Comparison of ENCODE assay signal across 16 cellular contexts in the genomic region with DNA sequence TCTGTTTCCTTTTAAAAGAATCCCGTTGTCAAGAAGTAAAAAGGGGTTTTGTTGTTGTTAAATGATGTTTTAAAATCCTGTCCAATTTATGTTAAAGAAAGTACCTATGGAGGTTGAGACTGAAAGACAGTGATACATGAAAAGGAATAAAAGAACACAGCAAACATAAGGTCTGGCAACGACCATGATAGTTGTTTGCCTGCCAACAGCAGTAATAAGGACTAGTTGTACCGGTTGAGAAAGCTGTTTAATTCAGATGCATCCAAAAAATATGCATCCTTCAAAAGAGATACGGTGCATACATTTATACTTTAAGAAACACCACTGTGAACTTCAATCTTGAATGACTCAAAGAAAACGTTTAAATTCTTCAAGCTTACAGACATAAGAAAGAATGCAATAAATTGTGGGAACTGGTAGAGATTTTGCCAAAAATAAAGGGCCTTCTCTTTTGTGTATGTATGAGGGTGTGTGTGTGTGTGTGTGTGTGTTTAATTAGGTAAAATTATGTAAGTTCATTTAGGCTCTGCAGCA.
A peak's percentile ranks its signal among the peaks of the same experiment; 100 is the strongest.
DNase-seq lines count a peak whose midpoint lies in the region; ATAC-seq and TF ChIP-seq lines count a peak whose summit lies in the region.
"Had no signal": no experiment of that assay in that cellular context is flagged by ENCODE, and none has a peak within 500 bp of the region (broad histone marks: within the 10 kb centered on the region; RNA-seq: fewer than 3 reads in every experiment).

No MANE protein-coding gene starts in this region.

- H3K79me2 ChIP-seq in PC-3 (ENCODE audit: low read length), result no peaks in the 10 kb centered on the region

- 0 out of 2 replicates have a peak overlapping the region, but pooled peaks have one; percentile 14 for H3K27ac ChIP-seq in PC-3 (ENCODE audit: low read length)
- H3K27ac ChIP-seq: SJSA1 had no signal

- intact Hi-C loops in PC-3 (cut with micrococcal nuclease), result loop anchor here (10.0 kb wide), 1 partner anchor 305 kb away; no protein-coding TSS in a partner anchor

- no TSS peak for BruUV-seq in PC-3 (replicated peaks; lab: Mats Ljungman, UMichigan)

- no peak overlapping the region for H3K9ac ChIP-seq in PC-3 (ENCODE audit: low read length)

- no peak overlapping the region; the same call in 1 of the 2 replicates for H2AFZ ChIP-seq in PC-3 (ENCODE audit: low read length)

- H4K20me1 ChIP-seq in PC-3 (ENCODE audit: low read length), result no peaks in the 10 kb centered on the region

- POLR2A ChIA-PET in PC-3 (lab: Charles Lee; ENCODE audit: unreplicated experiment), result interaction anchor here (0.6 kb wide), 2 partner anchors 12 to 1812 kb away, joined by 3 to 4 read pairs; no protein-coding TSS in a partner anchor

- peak; percentile 9 for DNase-seq in NCI-H1092 treated with DMSO at 0.1 percent for 48 hours (lab: John Stamatoyannopoulos, UW)
- DNase-seq in NCI-H1092 (lab: John Stamatoyannopoulos, UW), result no peak
- DNase-seq in PC-3, result peak; percentile 50
- peak; percentile 19 for DNase-seq in cerebellum (ENCODE audit: low spot score)
- no peak for DNase-seq in epidermal melanocyte (ENCODE audit: insufficient read length, low spot score)
- DNase-seq in activated effector memory CD4-positive, alpha-beta T cell treated with Interleukin-2 at 50 U/mL for 16 hours, result no peak
- DNase-seq in germinal center (ENCODE audit: low spot score), result no peak
- DNase-seq: 8988T, KBM-7, NCI-H1930, NCI-H2171, NCI-H510A, NCI-H82, T-cell had no signal

- H3K36me3 ChIP-seq in PC-3 (ENCODE audit: low read depth, low read length), result no peaks in the 10 kb centered on the region
- H3K36me3 ChIP-seq: SJSA1 had no signal

- peaks cover 42% of the 10 kb centered on the region for H3K4me1 ChIP-seq in PC-3 (ENCODE audit: insufficient read depth, low read length)
- H3K4me1 ChIP-seq: SJSA1 had no signal

- no peaks in the 10 kb centered on the region for H3K9me2 ChIP-seq in PC-3 (replicated peaks; ENCODE audit: low read length)

- TF ChIP-seq CTCF in PC-3 (conservative IDR thresholded peaks at IDR 0.05; ENCODE audit: low read depth, low read length), result no peak

- peaks cover 5% of the 10 kb centered on the region for H3F3A ChIP-seq in PC-3 (ENCODE audit: low read length, unreplicated experiment)

- peak overlapping the region; percentile 17; the same call in 1 of the 2 replicates for H3K4me2 ChIP-seq in PC-3 (ENCODE audit: low read length)

- no peaks in the 10 kb centered on the region for H3K9me3 ChIP-seq in PC-3 (ENCODE audit: low read length)
- H3K9me3 ChIP-seq: SJSA1 had no signal

- CTCF ChIA-PET in PC-3 (lab: Charles Lee), result no interaction called here

- peak; percentile 19 for ATAC-seq in PC-3
- ATAC-seq in HG03280 (IDR thresholded peaks at IDR 0.05; ENCODE audit: unreplicated experiment), result no peak
- ATAC-seq: T-cell had no signal

- no peaks in the 10 kb centered on the region for H3K27me3 ChIP-seq in PC-3 (ENCODE audit: low read length)
- H3K27me3 ChIP-seq: SJSA1 had no signal

- H3K4me3 ChIP-seq in PC-3 (ENCODE audit: low read length), result no peak overlapping the region
- H3K4me3 ChIP-seq: SJSA1 had no signal

Comparison
In these comparisons a context has a peak if more than half of its experiments do, and no peak if none do; other contexts are left out.
1. DNase-seq: peak in NCI-H1092 treated with DMSO at 0.1 percent for 48 hours (single experiment), PC-3 (single experiment) and cerebellum (single experiment); none in NCI-H1092 (single experiment), epidermal melanocyte (single experiment), activated effector memory CD4-positive, alpha-beta T cell treated with Interleukin-2 at 50 U/mL for 16 hours (single experiment) and germinal center (single experiment).